In the genomic region with DNA sequence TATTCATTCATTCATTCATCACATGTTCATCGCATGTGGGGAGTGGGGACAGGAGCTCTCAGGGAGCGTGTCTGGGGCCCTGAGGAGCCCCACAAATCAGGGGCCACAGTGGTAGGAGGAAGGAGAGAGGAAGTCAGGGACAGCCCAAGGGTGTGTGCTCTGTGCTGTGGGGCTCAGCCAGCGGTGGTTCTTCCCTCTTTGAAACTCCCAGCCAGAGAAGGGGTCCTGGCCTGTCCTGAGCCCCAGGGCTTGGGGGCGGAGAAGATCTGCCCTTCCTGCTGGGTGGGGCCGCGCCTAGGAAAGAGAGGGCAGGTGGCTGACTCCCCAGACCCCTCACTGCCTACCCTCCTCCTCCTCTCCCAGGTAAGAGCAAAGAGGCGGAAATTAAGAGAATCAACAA, we compare ENCODE assay signal across 1 cellular context.
TF ChIP-seq lines count a peak whose summit lies in the region.

No MANE protein-coding gene starts in this region.

TF ChIP-seq in HepG2, 621 proteins besides CTCF, POLR2A, EP300 and RAD21:
- TF ChIP-seq, protein P1, sequence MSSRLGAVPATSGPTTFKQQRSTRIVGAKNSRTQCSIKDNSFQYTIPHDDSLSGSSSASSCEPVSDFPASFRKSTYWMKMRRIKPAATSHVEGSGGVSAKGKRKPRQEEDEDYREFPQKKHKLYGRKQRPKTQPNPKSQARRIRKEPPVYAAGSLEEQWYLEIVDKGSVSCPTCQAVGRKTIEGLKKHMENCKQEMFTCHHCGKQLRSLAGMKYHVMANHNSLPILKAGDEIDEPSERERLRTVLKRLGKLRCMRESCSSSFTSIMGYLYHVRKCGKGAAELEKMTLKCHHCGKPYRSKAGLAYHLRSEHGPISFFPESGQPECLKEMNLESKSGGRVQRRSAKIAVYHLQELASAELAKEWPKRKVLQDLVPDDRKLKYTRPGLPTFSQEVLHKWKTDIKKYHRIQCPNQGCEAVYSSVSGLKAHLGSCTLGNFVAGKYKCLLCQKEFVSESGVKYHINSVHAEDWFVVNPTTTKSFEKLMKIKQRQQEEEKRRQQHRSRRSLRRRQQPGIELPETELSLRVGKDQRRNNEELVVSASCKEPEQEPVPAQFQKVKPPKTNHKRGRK (CRISPR knock-in tag; IDR thresholded peaks at IDR 0.05), result no peak
- no peak for TF ChIP-seq NAIF1 (CRISPR knock-in tag; IDR thresholded peaks at IDR 0.05; ENCODE audit: borderline replicate concordance)
- TF ChIP-seq ZNF564 (CRISPR knock-in tag; IDR thresholded peaks at IDR 0.05), result no peak
- TF ChIP-seq CHCHD3 (CRISPR knock-in tag; IDR thresholded peaks at IDR 0.05), result no peak
